Comparison of ENCODE assay signal across 1 cellular context in genomic region chr1:52056110-52056936, GRCh38.
TF ChIP-seq lines count a peak whose summit lies in the region.

Gene BTF3L4, plus strand, starts transcription at chr1:52056295. Its CDS starts 3,553 bp downstream, at chr1:52059848.

TF ChIP-seq in HepG2, 621 proteins besides CTCF, POLR2A, EP300 and RAD21 (continued from another document):
- no peak; the same call in 1 of the 2 replicates for TF ChIP-seq ZBTB25 (CRISPR knock-in tag; IDR thresholded peaks at IDR 0.05)
- no peak for TF ChIP-seq CEBPZ (IDR thresholded peaks at IDR 0.05; ENCODE audit: low read length)
- TF ChIP-seq ARHGAP35 (CRISPR knock-in tag; IDR thresholded peaks at IDR 0.05; ENCODE audit: borderline replicate concordance), result peak; percentile 16; the same call in 1 of the 2 replicates
- peak; percentile 90 for TF ChIP-seq ZNF687 (CRISPR knock-in tag; IDR thresholded peaks at IDR 0.05)
- peak; percentile 79 for TF ChIP-seq ZSCAN31 (CRISPR knock-in tag; IDR thresholded peaks at IDR 0.05; ENCODE audit: low read depth)
- no peak for TF ChIP-seq NFE2L2 (IDR thresholded peaks at IDR 0.05; ENCODE audit: low read length)
- TF ChIP-seq, protein P1, sequence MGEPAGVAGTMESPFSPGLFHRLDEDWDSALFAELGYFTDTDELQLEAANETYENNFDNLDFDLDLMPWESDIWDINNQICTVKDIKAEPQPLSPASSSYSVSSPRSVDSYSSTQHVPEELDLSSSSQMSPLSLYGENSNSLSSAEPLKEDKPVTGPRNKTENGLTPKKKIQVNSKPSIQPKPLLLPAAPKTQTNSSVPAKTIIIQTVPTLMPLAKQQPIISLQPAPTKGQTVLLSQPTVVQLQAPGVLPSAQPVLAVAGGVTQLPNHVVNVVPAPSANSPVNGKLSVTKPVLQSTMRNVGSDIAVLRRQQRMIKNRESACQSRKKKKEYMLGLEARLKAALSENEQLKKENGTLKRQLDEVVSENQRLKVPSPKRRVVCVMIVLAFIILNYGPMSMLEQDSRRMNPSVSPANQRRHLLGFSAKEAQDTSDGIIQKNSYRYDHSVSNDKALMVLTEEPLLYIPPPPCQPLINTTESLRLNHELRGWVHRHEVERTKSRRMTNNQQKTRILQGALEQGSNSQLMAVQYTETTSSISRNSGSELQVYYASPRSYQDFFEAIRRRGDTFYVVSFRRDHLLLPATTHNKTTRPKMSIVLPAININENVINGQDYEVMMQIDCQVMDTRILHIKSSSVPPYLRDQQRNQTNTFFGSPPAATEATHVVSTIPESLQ (CRISPR knock-in tag; conservative IDR thresholded peaks at IDR 0.05), result no peak
- TF ChIP-seq ATRX (CRISPR knock-in tag; IDR thresholded peaks at IDR 0.05; ENCODE audit: borderline replicate concordance), result no peak
- no peak for TF ChIP-seq ZNF558 (CRISPR knock-in tag; IDR thresholded peaks at IDR 0.05; ENCODE audit: borderline replicate concordance)
- TF ChIP-seq NR1H2 (CRISPR knock-in tag; IDR thresholded peaks at IDR 0.05; ENCODE audit: borderline replicate concordance, low read depth), result no peak
- TF ChIP-seq MYC (CRISPR knock-in tag; IDR thresholded peaks at IDR 0.05; ENCODE audit: borderline replicate concordance), result peak; percentile 97
- TF ChIP-seq TERF1 (CRISPR knock-in tag; IDR thresholded peaks at IDR 0.05), result no peak
- TF ChIP-seq FLYWCH1 (CRISPR knock-in tag; IDR thresholded peaks at IDR 0.05), result no peak
- no peak for TF ChIP-seq ZNF331 (CRISPR knock-in tag; IDR thresholded peaks at IDR 0.05)
- TF ChIP-seq FOXA1 (IDR thresholded peaks at IDR 0.05), result no peak
- peak; percentile 40; the same call in 1 of the 2 replicates for TF ChIP-seq FOXA1 (CRISPR knock-in tag; IDR thresholded peaks at IDR 0.05)
- TF ChIP-seq ZNF773 (CRISPR knock-in tag; IDR thresholded peaks at IDR 0.05; ENCODE audit: borderline replicate concordance), result 0 out of 2 replicates have a peak, but pooled peaks have one; percentile 80
- TF ChIP-seq, protein P2, sequence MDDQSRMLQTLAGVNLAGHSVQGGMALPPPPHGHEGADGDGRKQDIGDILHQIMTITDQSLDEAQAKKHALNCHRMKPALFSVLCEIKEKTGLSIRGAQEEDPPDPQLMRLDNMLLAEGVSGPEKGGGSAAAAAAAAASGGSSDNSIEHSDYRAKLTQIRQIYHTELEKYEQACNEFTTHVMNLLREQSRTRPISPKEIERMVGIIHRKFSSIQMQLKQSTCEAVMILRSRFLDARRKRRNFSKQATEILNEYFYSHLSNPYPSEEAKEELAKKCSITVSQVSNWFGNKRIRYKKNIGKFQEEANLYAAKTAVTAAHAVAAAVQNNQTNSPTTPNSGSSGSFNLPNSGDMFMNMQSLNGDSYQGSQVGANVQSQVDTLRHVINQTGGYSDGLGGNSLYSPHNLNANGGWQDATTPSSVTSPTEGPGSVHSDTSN (CRISPR knock-in tag; IDR thresholded peaks at IDR 0.05; ENCODE audit: borderline replicate concordance), result 0 out of 2 replicates have a peak, but pooled peaks have one; percentile 44
- TF ChIP-seq ZSCAN25 (CRISPR knock-in tag; IDR thresholded peaks at IDR 0.05), result peak; percentile 31; the same call in 1 of the 2 replicates
- TF ChIP-seq ZNF790 (CRISPR knock-in tag; IDR thresholded peaks at IDR 0.05; ENCODE audit: borderline replicate concordance), result 0 out of 2 replicates have a peak, but pooled peaks have one; percentile 1
- no peak for TF ChIP-seq ZBTB38 (CRISPR knock-in tag; IDR thresholded peaks at IDR 0.05)
- TF ChIP-seq, protein P3, sequence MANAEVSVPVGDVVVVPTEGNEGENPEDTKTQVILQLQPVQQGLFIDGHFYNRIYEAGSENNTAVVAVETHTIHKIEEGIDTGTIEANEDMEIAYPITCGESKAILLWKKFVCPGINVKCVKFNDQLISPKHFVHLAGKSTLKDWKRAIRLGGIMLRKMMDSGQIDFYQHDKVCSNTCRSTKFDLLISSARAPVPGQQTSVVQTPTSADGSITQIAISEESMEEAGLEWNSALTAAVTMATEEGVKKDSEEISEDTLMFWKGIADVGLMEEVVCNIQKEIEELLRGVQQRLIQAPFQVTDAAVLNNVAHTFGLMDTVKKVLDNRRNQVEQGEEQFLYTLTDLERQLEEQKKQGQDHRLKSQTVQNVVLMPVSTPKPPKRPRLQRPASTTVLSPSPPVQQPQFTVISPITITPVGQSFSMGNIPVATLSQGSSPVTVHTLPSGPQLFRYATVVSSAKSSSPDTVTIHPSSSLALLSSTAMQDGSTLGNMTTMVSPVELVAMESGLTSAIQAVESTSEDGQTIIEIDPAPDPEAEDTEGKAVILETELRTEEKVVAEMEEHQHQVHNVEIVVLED (CRISPR knock-in tag; IDR thresholded peaks at IDR 0.05; ENCODE audit: borderline replicate concordance), result peak; percentile 59; the same call in 1 of the 2 replicates
- TF ChIP-seq IKZF4 (CRISPR knock-in tag; IDR thresholded peaks at IDR 0.05; ENCODE audit: borderline replicate concordance, low read depth, not compliant biosample characterization), result no peak
- no peak for TF ChIP-seq DR1 (CRISPR knock-in tag; IDR thresholded peaks at IDR 0.05)
- no peak for TF ChIP-seq RELA (CRISPR knock-in tag; IDR thresholded peaks at IDR 0.05)
- TF ChIP-seq GATAD2A (CRISPR knock-in tag; IDR thresholded peaks at IDR 0.05), result no peak; the same call in 1 of the 2 replicates
- TF ChIP-seq, protein P4, sequence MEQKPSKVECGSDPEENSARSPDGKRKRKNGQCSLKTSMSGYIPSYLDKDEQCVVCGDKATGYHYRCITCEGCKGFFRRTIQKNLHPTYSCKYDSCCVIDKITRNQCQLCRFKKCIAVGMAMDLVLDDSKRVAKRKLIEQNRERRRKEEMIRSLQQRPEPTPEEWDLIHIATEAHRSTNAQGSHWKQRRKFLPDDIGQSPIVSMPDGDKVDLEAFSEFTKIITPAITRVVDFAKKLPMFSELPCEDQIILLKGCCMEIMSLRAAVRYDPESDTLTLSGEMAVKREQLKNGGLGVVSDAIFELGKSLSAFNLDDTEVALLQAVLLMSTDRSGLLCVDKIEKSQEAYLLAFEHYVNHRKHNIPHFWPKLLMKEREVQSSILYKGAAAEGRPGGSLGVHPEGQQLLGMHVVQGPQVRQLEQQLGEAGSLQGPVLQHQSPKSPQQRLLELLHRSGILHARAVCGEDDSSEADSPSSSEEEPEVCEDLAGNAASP (CRISPR knock-in tag; IDR thresholded peaks at IDR 0.05; ENCODE audit: borderline replicate concordance), result no peak
- TF ChIP-seq, protein P5, sequence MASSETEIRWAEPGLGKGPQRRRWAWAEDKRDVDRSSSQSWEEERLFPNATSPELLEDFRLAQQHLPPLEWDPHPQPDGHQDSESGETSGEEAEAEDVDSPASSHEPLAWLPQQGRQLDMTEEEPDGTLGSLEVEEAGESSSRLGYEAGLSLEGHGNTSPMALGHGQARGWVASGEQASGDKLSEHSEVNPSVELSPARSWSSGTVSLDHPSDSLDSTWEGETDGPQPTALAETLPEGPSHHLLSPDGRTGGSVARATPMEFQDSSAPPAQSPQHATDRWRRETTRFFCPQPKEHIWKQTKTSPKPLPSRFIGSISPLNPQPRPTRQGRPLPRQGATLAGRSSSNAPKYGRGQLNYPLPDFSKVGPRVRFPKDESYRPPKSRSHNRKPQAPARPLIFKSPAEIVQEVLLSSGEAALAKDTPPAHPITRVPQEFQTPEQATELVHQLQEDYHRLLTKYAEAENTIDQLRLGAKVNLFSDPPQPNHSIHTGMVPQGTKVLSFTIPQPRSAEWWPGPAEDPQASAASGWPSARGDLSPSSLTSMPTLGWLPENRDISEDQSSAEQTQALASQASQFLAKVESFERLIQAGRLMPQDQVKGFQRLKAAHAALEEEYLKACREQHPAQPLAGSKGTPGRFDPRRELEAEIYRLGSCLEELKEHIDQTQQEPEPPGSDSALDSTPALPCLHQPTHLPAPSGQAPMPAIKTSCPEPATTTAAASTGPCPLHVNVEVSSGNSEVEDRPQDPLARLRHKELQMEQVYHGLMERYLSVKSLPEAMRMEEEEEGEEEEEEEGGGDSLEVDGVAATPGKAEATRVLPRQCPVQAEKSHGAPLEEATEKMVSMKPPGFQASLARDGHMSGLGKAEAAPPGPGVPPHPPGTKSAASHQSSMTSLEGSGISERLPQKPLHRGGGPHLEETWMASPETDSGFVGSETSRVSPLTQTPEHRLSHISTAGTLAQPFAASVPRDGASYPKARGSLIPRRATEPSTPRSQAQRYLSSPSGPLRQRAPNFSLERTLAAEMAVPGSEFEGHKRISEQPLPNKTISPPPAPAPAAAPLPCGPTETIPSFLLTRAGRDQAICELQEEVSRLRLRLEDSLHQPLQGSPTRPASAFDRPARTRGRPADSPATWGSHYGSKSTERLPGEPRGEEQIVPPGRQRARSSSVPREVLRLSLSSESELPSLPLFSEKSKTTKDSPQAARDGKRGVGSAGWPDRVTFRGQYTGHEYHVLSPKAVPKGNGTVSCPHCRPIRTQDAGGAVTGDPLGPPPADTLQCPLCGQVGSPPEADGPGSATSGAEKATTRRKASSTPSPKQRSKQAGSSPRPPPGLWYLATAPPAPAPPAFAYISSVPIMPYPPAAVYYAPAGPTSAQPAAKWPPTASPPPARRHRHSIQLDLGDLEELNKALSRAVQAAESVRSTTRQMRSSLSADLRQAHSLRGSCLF (CRISPR knock-in tag; IDR thresholded peaks at IDR 0.05; ENCODE audit: borderline replicate concordance), result no peak
- no peak for TF ChIP-seq ZNF816 (CRISPR knock-in tag; IDR thresholded peaks at IDR 0.05; ENCODE audit: borderline replicate concordance)
